In the genomic region with DNA sequence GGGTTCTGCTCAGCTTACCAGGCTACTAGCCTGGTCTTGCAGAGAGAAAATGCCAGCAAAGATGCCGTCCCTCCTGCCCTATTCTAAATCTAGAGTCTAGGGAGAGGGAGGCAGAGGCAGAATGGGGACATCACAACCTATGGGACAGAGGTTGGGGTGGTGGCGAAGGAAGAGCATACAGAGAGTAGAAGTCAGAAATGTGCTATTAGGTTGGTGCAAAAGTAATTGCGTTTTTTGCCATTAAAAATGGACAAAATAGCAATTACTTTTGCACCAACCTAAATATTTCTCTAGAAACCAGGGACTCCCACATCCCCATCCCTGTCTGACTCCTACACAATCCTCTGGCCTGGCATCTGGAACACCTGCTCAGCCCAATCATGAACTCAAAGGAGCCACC, we compare ENCODE assay signal across 29 cellular contexts.
"Had no signal": no experiment of that assay in that cellular context is flagged by ENCODE, and none has a peak within 500 bp of the region (broad histone marks: within the 10 kb centered on the region; RNA-seq: fewer than 3 reads in every experiment).

No MANE protein-coding gene starts in this region.

- H3K27me3 ChIP-seq: neutrophil, pancreas, right atrium auricular region, spleen, thyroid gland, tibial nerve, upper lobe of left lung, vagina had no signal

- H3K4me2 ChIP-seq: smooth muscle cell had no signal

- H3K4me3 ChIP-seq: pancreas, prostate gland, right atrium auricular region, skin epidermis, smooth muscle cell, spleen, thoracic aorta, thyroid gland, tibial nerve, upper lobe of left lung, vagina had no signal

- H3K36me3 ChIP-seq: neutrophil, pancreas, prostate gland, right atrium auricular region, spleen, thoracic aorta, thyroid gland, tibial nerve, upper lobe of left lung, vagina had no signal

- H3K27ac ChIP-seq: neutrophil, pancreas, prostate gland, thoracic aorta, thyroid gland, upper lobe of left lung, vagina had no signal

- ATAC-seq: naive thymus-derived CD8-positive, alpha-beta T cell; natural killer cell treated with Interleukin-12 subunit alpha and Interleukin-12 subunit beta and Interleukin-15 and Interleukin-18, amount 100 ng/mL, for 72 hours; pancreas; stimulated activated memory B cell treated with anti-CD40 and anti-IgM and Interleukin-4, amounts not matched to agents 10 μg/mL and 1 μg/mL and 100 μg/mL, for 72 hours; stimulated activated naive CD8-positive, alpha-beta T cell treated with anti-CD3 and anti-CD28 coated beads, Interleukin-15, amount 100 ng/mL, for 72 hours; stimulated activated naive CD8-positive, alpha-beta T cell treated with anti-CD3 and anti-CD28 coated beads, Interleukin-15, Interleukin-2, amounts not matched to agents 100 U/mL and 50 U/mL, for 24 hours had no signal

- DNase-seq: naive thymus-derived CD8-positive, alpha-beta T cell; nephron progenitor cell; nucleus accumbens; pancreas; retina; spleen; stimulated activated CD4-positive, alpha-beta T cell treated with anti-CD3 and anti-CD28 coated beads, Interleukin-12 subunit alpha, Interleukin-12 subunit beta, amount 100 ng/mL, for 4 hours; stimulated activated CD4-positive, alpha-beta T cell treated with anti-CD3 and anti-CD28 coated beads, Interleukin-1b, Interleukin-23, amount 100 ng/mL, for 48 hours; stimulated activated CD4-positive, alpha-beta T cell treated with anti-CD3 and anti-CD28 coated beads, Interleukin-4, amount 100 ng/mL, for 1 hour; stimulated activated CD4-positive, alpha-beta T cell treated with anti-CD3 and anti-CD28 coated beads, Interleukin-4, amount 100 ng/mL, for 4 hours; stimulated activated CD8-positive, alpha-beta memory T cell treated with anti-CD3 and anti-CD28 coated beads, Interleukin-4, amount 100 ng/mL, for 48 hours; stimulated activated naive CD4-positive, alpha-beta T cell; stimulated activated naive CD8-positive, alpha-beta T cell treated with anti-CD3 and anti-CD28 coated beads, Interleukin-15, amount 100 ng/mL, for 72 hours; stimulated activated naive CD8-positive, alpha-beta T cell treated with anti-CD3 and anti-CD28 coated beads, Interleukin-15, Interleukin-2, amounts not matched to agents 100 U/mL and 50 U/mL, for 24 hours; substantia nigra; thyroid gland; trophoblast cell; upper lobe of left lung had no signal

- H3K9me3 ChIP-seq: neutrophil, pancreas, prostate gland, thoracic aorta, thyroid gland, upper lobe of left lung, vagina had no signal

- FAIRE-seq: pancreas, urothelium cell line had no signal

- H3K4me1 ChIP-seq: pancreas, prostate gland, thyroid gland had no signal
